26 cellular contexts compared by ENCODE assay signal in genomic region chr9:98415782-98416181, GRCh38.
"Had no signal": no experiment of that assay in that cellular context is flagged by ENCODE, and none has a peak within 500 bp of the region (broad histone marks: within the 10 kb centered on the region; RNA-seq: fewer than 3 reads in every experiment).

No MANE protein-coding gene starts in this region.

- H3K4me3 Mint-ChIP-seq: effector memory CD8-positive, alpha-beta T cell; naive thymus-derived CD8-positive, alpha-beta T cell; nephron progenitor cell; stimulated activated naive CD8-positive, alpha-beta T cell treated with anti-CD3 and anti-CD28 coated beads, Interleukin-15, amount 100 ng/mL, for 72 hours had no signal

- H3K4me1 Mint-ChIP-seq: naive thymus-derived CD8-positive, alpha-beta T cell; stimulated activated naive CD8-positive, alpha-beta T cell treated with anti-CD3 and anti-CD28 coated beads, Interleukin-15, amount 100 ng/mL, for 72 hours had no signal

- H3K27ac ChIP-seq: gastrocnemius medialis, left lung, prostate gland, right atrium auricular region, suprapubic skin, transverse colon, upper lobe of right lung, uterus had no signal

- H3K4me2 ChIP-seq: smooth muscle cell had no signal

- H3K27me3 ChIP-seq: gastrocnemius medialis, left lung, right atrium auricular region, transverse colon, upper lobe of right lung, uterus had no signal

- H3K9me3 Mint-ChIP-seq: effector memory CD8-positive, alpha-beta T cell; stimulated activated naive CD8-positive, alpha-beta T cell treated with anti-CD3 and anti-CD28 coated beads, Interleukin-15, amount 100 ng/mL, for 72 hours had no signal

- H3K9me3 ChIP-seq: gastrocnemius medialis, left lung, prostate gland, right atrium auricular region, suprapubic skin, transverse colon, upper lobe of right lung, uterus had no signal

- DNase-seq: cortex of kidney; effector memory CD8-positive, alpha-beta T cell; foreskin fibroblast; gastrocnemius medialis; kidney; left cardiac atrium; left lung; mammary epithelial cell; naive thymus-derived CD8-positive, alpha-beta T cell; nephron progenitor cell; nucleus accumbens; stimulated activated CD4-positive, alpha-beta T cell treated with anti-CD3 and anti-CD28 coated beads, Interleukin-12 subunit alpha, Interleukin-12 subunit beta, amount 100 ng/mL, for 4 hours; stimulated activated CD4-positive, alpha-beta T cell treated with anti-CD3 and anti-CD28 coated beads, Interleukin-1b, Interleukin-23, amount 100 ng/mL, for 48 hours; stimulated activated CD4-positive, alpha-beta T cell treated with anti-CD3 and anti-CD28 coated beads, Interleukin-4, amount 100 ng/mL, for 1 hour; stimulated activated CD8-positive, alpha-beta memory T cell treated with anti-CD3 and anti-CD28 coated beads, Interleukin-4, amount 100 ng/mL, for 48 hours; stimulated activated naive CD4-positive, alpha-beta T cell; stimulated activated naive CD8-positive, alpha-beta T cell treated with anti-CD3 and anti-CD28 coated beads, Interleukin-15, amount 100 ng/mL, for 72 hours; transverse colon; upper lobe of right lung; uterus had no signal

- H3K36me3 ChIP-seq: gastrocnemius medialis, left lung, prostate gland, right atrium auricular region, suprapubic skin, transverse colon, upper lobe of right lung, uterus had no signal

- ATAC-seq: effector memory CD8-positive, alpha-beta T cell; esophagus mucosa; gastrocnemius medialis; left cardiac atrium; left lung; naive thymus-derived CD8-positive, alpha-beta T cell; sciatic nerve; stimulated activated naive CD8-positive, alpha-beta T cell treated with anti-CD3 and anti-CD28 coated beads, Interleukin-15, amount 100 ng/mL, for 72 hours; upper lobe of right lung had no signal

- H3K27ac Mint-ChIP-seq: effector memory CD8-positive, alpha-beta T cell; naive thymus-derived CD8-positive, alpha-beta T cell; nephron progenitor cell; stimulated activated naive CD8-positive, alpha-beta T cell treated with anti-CD3 and anti-CD28 coated beads, Interleukin-15, amount 100 ng/mL, for 72 hours had no signal

- H3K36me3 Mint-ChIP-seq: naive thymus-derived CD8-positive, alpha-beta T cell had no signal

- H3K4me3 ChIP-seq: gastrocnemius medialis, left lung, prostate gland, right atrium auricular region, smooth muscle cell, suprapubic skin, transverse colon, upper lobe of right lung, uterus had no signal

- H3K4me1 ChIP-seq: gastrocnemius medialis, left lung, prostate gland, right atrium auricular region, suprapubic skin, transverse colon, upper lobe of right lung, uterus had no signal
